ENCODE assay signal across 21 cellular contexts in genomic region chr10:36683421-36683820, GRCh38.
"Had no signal": no experiment of that assay in that cellular context is flagged by ENCODE, and none has a peak within 500 bp of the region (broad histone marks: within the 10 kb centered on the region; RNA-seq: fewer than 3 reads in every experiment).

No MANE protein-coding gene starts in this region.

- H3K27ac ChIP-seq: HL-60, KMS-11, SJCRH30 had no signal

- H3K4me2 ChIP-seq: KMS-11 had no signal

- DNase-seq: Kasumi-1, MM.1S, NCI-H1092 treated with DMSO at 0.1 percent for 48 hours, NCI-H1436, NCI-H187, NCI-H2029, NCI-H2107, NCI-H2227 treated with DMSO at 0.1 percent for 48 hours, NCI-H524, NCI-H526 treated with DMSO at 0.1 percent for 48 hours, NCI-H82, SHP77 treated with DMSO at 0.1 percent for 48 hours, SJCRH30 had no signal

- FAIRE-seq: HTR-8/SVneo, K562 had no signal

- H3K27me3 ChIP-seq: SJCRH30 had no signal

- H3K36me3 ChIP-seq: SJCRH30 had no signal

- H3K4me3 Mint-ChIP-seq: IgD-negative memory B cell had no signal

- H3K9ac ChIP-seq: KMS-11 had no signal

- ATAC-seq: K562, Panc1, Right ventricle myocardium inferior, SK-N-SH treated with all-trans-retinoic acid at 6 μM for 48 hours had no signal

- H3K9me3 ChIP-seq: SJCRH30 had no signal

- H3K4me1 ChIP-seq: SJCRH30 had no signal

- H3K27ac Mint-ChIP-seq: IgD-negative memory B cell had no signal

- H3K4me1 Mint-ChIP-seq: IgD-negative memory B cell had no signal

- H3K4me3 ChIP-seq: K562, SJCRH30 had no signal
